ENCODE assay signal across 8 cellular contexts in the genomic region with DNA sequence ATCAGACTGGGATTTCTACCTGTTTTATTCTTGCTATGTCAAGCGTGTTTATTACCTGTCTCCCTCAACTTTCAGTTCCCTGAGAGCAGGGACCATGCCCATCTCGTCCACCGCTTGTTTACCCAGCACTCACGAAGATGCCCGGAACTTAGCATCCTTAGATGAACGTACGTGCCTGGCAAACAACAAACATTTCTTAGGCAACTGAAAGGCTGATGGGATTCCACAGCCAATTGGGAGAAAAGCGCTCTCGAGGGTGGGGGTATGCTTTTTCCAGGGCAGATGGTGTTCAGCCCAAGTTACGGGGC. TPM values are rescaled to one million over a fixed set of nuclear protein-coding genes. Genes with fewer than 3 reads are reported as not detected.
DNase-seq lines count a peak whose midpoint lies in the region; ATAC-seq, FAIRE-seq and TF ChIP-seq lines count a peak whose summit lies in the region.

No MANE protein-coding gene starts in this region.

- intact Hi-C loops in A673 (cut with micrococcal nuclease; ENCODE audit: unreplicated experiment) (loop anchor here (5.0 kb wide), 1 partner anchor 175 kb away; a partner anchor contains a TSS), MCF 10A (cut with micrococcal nuclease) (no loop called here)

- no peak for FAIRE-seq in RCC 7860 (lab: Jason Lieb, UNC)

- no TSS peak for BruUV-seq in A673 (replicated peaks; lab: Mats Ljungman, UMichigan)
- no TSS peak for BruUV-seq in MCF 10A (replicated peaks; lab: Mats Ljungman, UMichigan)

- H3K4me1 ChIP-seq in A673 (ENCODE audit: insufficient read depth, low read length, poor library complexity, severe bottlenecking) = peaks cover 18% of the 10 kb centered on the region
- 0 out of 2 replicates have a peak, but pooled peaks cover 10% of the 10 kb centered on the region for H3K4me1 ChIP-seq in HUES48 (ENCODE audit: control insufficient read depth, insufficient read depth, low read length)
- peaks cover 32% of the 10 kb centered on the region for H3K4me1 ChIP-seq in mononuclear cell (ENCODE audit: insufficient read depth, low read length)

- H3K4me3 ChIP-seq in A673 (ENCODE audit: low read depth, low read length, poor library complexity, severe bottlenecking) = peak overlapping the region; percentile 100
- H3K4me3 ChIP-seq in HUES48 (ENCODE audit: low read depth, low read length) = peak overlapping the region; percentile 87
- H3K4me3 ChIP-seq in mononuclear cell (ENCODE audit: low read length) = peak overlapping the region; percentile 95

- H3K27me3 ChIP-seq in A673 (replicated peaks; ENCODE audit: insufficient read depth, low read depth, low read length, poor library complexity) (no peaks in the 10 kb centered on the region), HUES48 (ENCODE audit: control insufficient read depth, insufficient read depth, low read length) (no peaks in the 10 kb centered on the region), mononuclear cell (ENCODE audit: insufficient read depth, low read length) (no peaks in the 10 kb centered on the region)

- no peaks in the 10 kb centered on the region for H3K27me3 Mint-ChIP-seq in MCF 10A (ENCODE audit: insufficient read depth, unreplicated experiment)

- H3K9ac ChIP-seq in HUES48 (ENCODE audit: low read depth, low read length) = peak overlapping the region; percentile 11; the same call in 1 of the 2 replicates

- TF ChIP-seq CTCF in A673 (conservative IDR thresholded peaks at IDR 0.05; ENCODE audit: low read depth, low read length) (no peak), MCF 10A (IDR thresholded peaks at IDR 0.05; ENCODE audit: unreplicated experiment) (no peak)

- peak overlapping the region; percentile 93 for H3K4me3 Mint-ChIP-seq in MCF 10A (ENCODE audit: unreplicated experiment)

- H3K4me1 Mint-ChIP-seq in MCF 10A (ENCODE audit: insufficient read depth, unreplicated experiment) = peaks cover 21% of the 10 kb centered on the region

- ATAC-seq in GM19351 (IDR thresholded peaks at IDR 0.05; ENCODE audit: unreplicated experiment) (no peak), GM18870 (IDR thresholded peaks at IDR 0.05; ENCODE audit: unreplicated experiment) (no peak)

- peaks cover 33% of the 10 kb centered on the region for H3K36me3 Mint-ChIP-seq in MCF 10A (ENCODE audit: insufficient read depth, unreplicated experiment)

- no peaks in the 10 kb centered on the region for H3K9me3 ChIP-seq in A673 (ENCODE audit: low read depth, low read length, poor library complexity, severe bottlenecking)
- no peaks in the 10 kb centered on the region for H3K9me3 ChIP-seq in HUES48 (ENCODE audit: control insufficient read depth, insufficient read depth, low read length)
- H3K9me3 ChIP-seq in mononuclear cell (ENCODE audit: low read depth, low read length) = no peaks in the 10 kb centered on the region

- H3K27ac Mint-ChIP-seq in MCF 10A (ENCODE audit: low read depth, unreplicated experiment) = peak overlapping the region; percentile 63

- no peaks in the 10 kb centered on the region for H3K9me3 Mint-ChIP-seq in MCF 10A (ENCODE audit: unreplicated experiment)

- CTCF ChIA-PET in A673 (lab: Charles Lee) = interaction anchor here (1.8 kb wide), 1 partner anchor 12 kb away, joined by 5 read pairs; no protein-coding TSS in a partner anchor
- CTCF ChIA-PET in MCF 10A (lab: Yijun Ruan, JAX) = interaction anchor here (0.5 to 0.7 kb wide), 3 partner anchors 84 to 200 kb away, joined by 3 to 6 read pairs (median 3); no protein-coding TSS in a partner anchor

- DNase-seq in A673 (ENCODE audit: low spot score) = no peak
- DNase-seq in MCF 10A (ENCODE audit: unreplicated experiment) = no peak
- no peak for DNase-seq in DMS79 (lab: John Stamatoyannopoulos, UW)
- DNase-seq in RCC 7860 (ENCODE audit: low spot score) = no peak

- peaks cover 19% of the 10 kb centered on the region for H3K36me3 ChIP-seq in A673 (ENCODE audit: insufficient read depth, low read length, poor library complexity, severe bottlenecking)
- peaks cover 21% of the 10 kb centered on the region for H3K36me3 ChIP-seq in HUES48 (ENCODE audit: control insufficient read depth, insufficient read depth, low read length)

- POLR2A ChIA-PET in A673 (lab: Charles Lee; ENCODE audit: low non-redundant PET) = no interaction called here
- POLR2A ChIA-PET in MCF 10A (lab: Yijun Ruan, JAX) = interaction anchor here (0.7 to 1.6 kb wide), 7 partner anchors 12 to 161 kb away, joined by 3 to 4 read pairs (median 3); a partner anchor contains a TSS

- peak overlapping the region; percentile 80 for H3K27ac ChIP-seq in A673 (ENCODE audit: low read depth, low read length, poor library complexity, severe bottlenecking)
- peak overlapping the region; percentile 32 for H3K27ac ChIP-seq in HUES48 (ENCODE audit: low read depth, low read length)

RNA-seq across cellular contexts. Expression of a gene that starts 0.4 kb away (rescaled TPM):
- 22.5 and 27.1 TPM in 2 replicates for total RNA-seq in A673 (2021)
- total RNA-seq in MCF 10A (2022) = 28.2 and 33.8 TPM in 2 replicates
- 25.0 TPM for total RNA-seq in mononuclear cell

RNA-seq across cellular contexts. Expression of a gene that starts 4.9 kb away (rescaled TPM):
- 65.5 and 69.0 TPM in 2 replicates for total RNA-seq in A673 (2021)
- total RNA-seq in MCF 10A (2022) = 47.3 and 72.4 TPM in 2 replicates
- 9.7 TPM for total RNA-seq in mononuclear cell

RNA-seq across cellular contexts. Expression of a gene that starts 16.6 kb away (rescaled TPM):
- total RNA-seq in A673 (2021) (44.8 and 52.1 TPM in 2 replicates), MCF 10A (2022) (3.8 and 5.3 TPM in 2 replicates), mononuclear cell (35.8 TPM)

RNA-seq across cellular contexts. Expression of a gene that starts 21.6 kb away (rescaled TPM):
- not detected in 2 replicates for total RNA-seq in A673 (2021)
- total RNA-seq in MCF 10A (2022) = not detected in 2 replicates
- total RNA-seq in mononuclear cell = not detected

RNA-seq across cellular contexts. Expression of a gene that starts 44.9 kb away (rescaled TPM):
- total RNA-seq in A673 (2021) = not detected in 2 replicates
- total RNA-seq in MCF 10A (2022) = not detected in 2 replicates
- not detected for total RNA-seq in mononuclear cell
